Comparison of ENCODE assay signal across 1 cellular context in the genomic region with DNA sequence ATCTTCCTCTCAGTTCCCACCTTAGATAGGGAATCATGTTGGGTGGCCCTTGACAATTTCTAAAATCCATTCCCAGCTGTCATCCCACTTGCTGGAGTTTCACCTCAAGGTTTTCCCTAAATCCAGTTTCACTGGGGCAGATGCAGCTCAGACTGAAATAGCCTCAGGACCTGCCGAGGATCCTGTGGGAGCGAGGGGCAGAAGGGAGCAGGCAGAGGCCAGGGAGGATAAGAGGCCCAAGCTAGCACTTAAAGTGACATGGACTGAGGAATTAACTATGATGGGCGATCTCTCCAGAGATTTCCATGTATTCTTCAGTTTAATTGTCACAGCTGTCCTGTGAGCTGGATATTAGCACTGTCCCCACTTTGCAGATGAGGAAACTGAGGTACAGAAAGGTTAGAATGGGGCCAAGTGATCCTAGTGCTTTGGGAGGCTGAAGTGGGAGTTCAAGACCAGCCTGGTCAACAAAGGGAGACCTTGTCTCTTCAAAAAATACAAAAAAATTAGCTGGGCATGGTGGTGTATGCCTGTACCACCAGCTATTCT.
TF ChIP-seq lines count a peak whose summit lies in the region.

No MANE protein-coding gene starts in this region.

TF ChIP-seq in H1, 55 proteins besides CTCF, POLR2A, EP300 and RAD21:
- no peak for TF ChIP-seq CREB1 (IDR thresholded peaks at IDR 0.05)
- TF ChIP-seq SP4 (IDR thresholded peaks at IDR 0.05; ENCODE audit: low read length): no peak
- no peak for TF ChIP-seq CTBP2 (IDR thresholded peaks at IDR 0.05; ENCODE audit: borderline replicate concordance, insufficient read depth, insufficient read length, low read length)
- no peak for TF ChIP-seq KDM4A (IDR thresholded peaks at IDR 0.05; ENCODE audit: low read depth, low read length, severe bottlenecking)
- TF ChIP-seq, protein P1, sequence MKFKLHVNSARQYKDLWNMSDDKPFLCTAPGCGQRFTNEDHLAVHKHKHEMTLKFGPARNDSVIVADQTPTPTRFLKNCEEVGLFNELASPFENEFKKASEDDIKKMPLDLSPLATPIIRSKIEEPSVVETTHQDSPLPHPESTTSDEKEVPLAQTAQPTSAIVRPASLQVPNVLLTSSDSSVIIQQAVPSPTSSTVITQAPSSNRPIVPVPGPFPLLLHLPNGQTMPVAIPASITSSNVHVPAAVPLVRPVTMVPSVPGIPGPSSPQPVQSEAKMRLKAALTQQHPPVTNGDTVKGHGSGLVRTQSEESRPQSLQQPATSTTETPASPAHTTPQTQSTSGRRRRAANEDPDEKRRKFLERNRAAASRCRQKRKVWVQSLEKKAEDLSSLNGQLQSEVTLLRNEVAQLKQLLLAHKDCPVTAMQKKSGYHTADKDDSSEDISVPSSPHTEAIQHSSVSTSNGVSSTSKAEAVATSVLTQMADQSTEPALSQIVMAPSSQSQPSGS (IDR thresholded peaks at IDR 0.05; ENCODE audit: low read length): no peak
- no peak for TF ChIP-seq EGR1 (IDR thresholded peaks at IDR 0.05; ENCODE audit: borderline replicate concordance, low read depth, low read length)
- no peak for TF ChIP-seq ASH2L (IDR thresholded peaks at IDR 0.05; ENCODE audit: low read length)
- TF ChIP-seq TAF7 (optimal IDR thresholded peaks at IDR 0.05; ENCODE audit: borderline replicate concordance, low read depth, low read length): no peak
- no peak for TF ChIP-seq PHF8 (conservative IDR thresholded peaks at IDR 0.05; ENCODE audit: low read depth, low read length)
- TF ChIP-seq, protein P2, sequence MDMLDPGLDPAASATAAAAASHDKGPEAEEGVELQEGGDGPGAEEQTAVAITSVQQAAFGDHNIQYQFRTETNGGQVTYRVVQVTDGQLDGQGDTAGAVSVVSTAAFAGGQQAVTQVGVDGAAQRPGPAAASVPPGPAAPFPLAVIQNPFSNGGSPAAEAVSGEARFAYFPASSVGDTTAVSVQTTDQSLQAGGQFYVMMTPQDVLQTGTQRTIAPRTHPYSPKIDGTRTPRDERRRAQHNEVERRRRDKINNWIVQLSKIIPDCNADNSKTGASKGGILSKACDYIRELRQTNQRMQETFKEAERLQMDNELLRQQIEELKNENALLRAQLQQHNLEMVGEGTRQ (IDR thresholded peaks at IDR 0.05; ENCODE audit: low read length): no peak
